In the genomic region with DNA sequence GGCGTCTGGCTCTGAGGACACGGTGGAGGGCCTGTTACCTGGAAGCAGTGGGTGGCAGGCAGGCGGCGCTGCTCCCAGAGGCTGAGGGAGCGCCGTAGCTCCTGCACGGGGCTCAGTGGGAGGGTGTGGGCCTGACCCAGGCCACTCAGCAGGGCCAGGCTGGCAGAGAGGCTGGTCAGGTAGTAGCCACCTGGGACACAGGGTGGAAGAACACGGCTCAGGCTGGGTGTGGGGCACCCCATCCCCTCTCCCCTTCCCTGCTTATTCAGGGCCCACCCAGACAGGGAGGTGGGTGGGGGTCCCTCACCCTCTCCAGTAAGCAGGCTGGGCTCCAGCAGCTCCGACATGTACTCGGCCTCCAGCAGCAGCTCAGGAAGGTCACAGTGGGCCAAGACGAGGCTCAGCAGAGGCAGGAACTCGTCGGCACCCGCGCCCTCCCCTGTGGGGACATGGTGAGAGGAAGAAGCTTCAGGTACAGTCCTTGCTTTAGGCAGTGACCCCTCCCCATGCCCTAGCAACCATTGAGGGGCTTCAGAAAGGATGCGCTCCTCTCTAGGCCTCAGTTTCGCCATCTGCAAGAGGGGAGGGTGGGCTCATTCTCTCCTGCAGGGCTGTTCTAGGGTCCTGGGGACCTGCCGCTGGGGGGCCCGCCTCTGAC, we compare ENCODE assay signal across 15 cellular contexts.
"Had no signal": no experiment of that assay in that cellular context is flagged by ENCODE, and none has a peak within 500 bp of the region (broad histone marks: within the 10 kb centered on the region; RNA-seq: fewer than 3 reads in every experiment).

No MANE protein-coding gene starts in this region.

- H3K27ac Mint-ChIP-seq: activated CD4-positive, alpha-beta T cell treated with anti-CD3 and anti-CD28 coated beads, Interleukin-2, amount 10 ng/mL, durations not matched to agents 7 days and 5 days; nephron; T-cell had no signal

- H3K36me3 Mint-ChIP-seq: T-cell had no signal

- H3K4me3 Mint-ChIP-seq: activated CD4-positive, alpha-beta T cell treated with anti-CD3 and anti-CD28 coated beads, Interleukin-2, amount 10 ng/mL, durations not matched to agents 7 days and 5 days; T-cell had no signal

- H3K27ac ChIP-seq: psoas muscle, right lobe of liver had no signal

- H3K36me3 ChIP-seq: right lobe of liver had no signal

- H3K9me3 Mint-ChIP-seq: activated CD4-positive, alpha-beta T cell treated with anti-CD3 and anti-CD28 coated beads, Interleukin-2, amount 10 ng/mL, durations not matched to agents 7 days and 5 days; nephron; T-cell had no signal

- H3K4me3 ChIP-seq: psoas muscle, right lobe of liver had no signal

- H3K9me3 ChIP-seq: psoas muscle, right lobe of liver had no signal

- H3K27me3 ChIP-seq: right lobe of liver had no signal

- H3K27me3 Mint-ChIP-seq: activated CD4-positive, alpha-beta T cell treated with anti-CD3 and anti-CD28 coated beads, Interleukin-2, amount 10 ng/mL, durations not matched to agents 7 days and 5 days; T-cell had no signal

- DNase-seq: activated CD4-positive, alpha-beta T cell treated with anti-CD3 and anti-CD28 coated beads, Interleukin-2, amount 10 ng/mL, durations not matched to agents 7 days and 5 days; activated CD8-positive, alpha-beta memory T cell treated with anti-CD3 and anti-CD28 coated beads for 24 hours; activated naive CD4-positive, alpha-beta T cell; activated T-cell treated with anti-CD3 and anti-CD28 coated beads for 4 hours; central memory CD4-positive, alpha-beta T cell; effector memory CD4-positive, alpha-beta T cell; foreskin melanocyte; left colon; occipital lobe; stimulated activated CD4-positive, alpha-beta T cell treated with anti-CD3 and anti-CD28 coated beads, Interleukin-1b, Interleukin-23, amount 100 ng/mL, for 48 hours; T-cell; T-helper 9 cell had no signal
